ENCODE assay signal across 1 cellular context in genomic region chr6:128131036-128131435, GRCh38.
TF ChIP-seq lines count a peak whose summit lies in the region.

No MANE protein-coding gene starts in this region.

TF ChIP-seq in IMR-90, 13 proteins besides CTCF, POLR2A, EP300 and RAD21 (continued from another document):
- TF ChIP-seq MXI1 (IDR thresholded peaks at IDR 0.05; ENCODE audit: borderline replicate concordance, low read depth, low read length), result no peak
- no peak for TF ChIP-seq RCOR1 (IDR thresholded peaks at IDR 0.05; ENCODE audit: insufficient replicate concordance, low read length)
- no peak for TF ChIP-seq CEBPB (IDR thresholded peaks at IDR 0.05; ENCODE audit: low read depth, low read length)
- no peak for TF ChIP-seq MAZ (IDR thresholded peaks at IDR 0.05; ENCODE audit: borderline replicate concordance, low read depth, low read length)
- no peak for TF ChIP-seq CHD1 (IDR thresholded peaks at IDR 0.05; ENCODE audit: low read depth, low read length)
- TF ChIP-seq FOS (IDR thresholded peaks at IDR 0.05; ENCODE audit: low read depth, low read length), result no peak
- no peak for TF ChIP-seq BHLHE40 (IDR thresholded peaks at IDR 0.05; ENCODE audit: low read depth, low read length)
- no peak for TF ChIP-seq SMC3 (IDR thresholded peaks at IDR 0.05; ENCODE audit: low read depth, low read length)
